In genomic region chr11:9573775-9574555, GRCh38 we compare ENCODE assay signal across 8 cellular contexts. TPM values are rescaled to one million over a fixed set of nuclear protein-coding genes. Genes with fewer than 3 reads are reported as not detected.
DNase-seq lines count a peak whose midpoint lies in the region; ATAC-seq, FAIRE-seq and TF ChIP-seq lines count a peak whose summit lies in the region.

No MANE protein-coding gene starts in this region.

- DNase-seq in A549 (ENCODE audit: low read depth in 1 of 2, low spot score in 1 of 2): peak in 1 of 2 experiments; percentile 32
- DNase-seq in GM12865 (ENCODE audit: low read depth): peak; percentile 56
- DNase-seq in fibroblast of mammary gland (ENCODE audit: low read depth): no peak
- peak in 3 of 5 donors; percentile 52 to 66 (median 63) for DNase-seq in ovary
- no peak for DNase-seq in 8988T

- H3K27ac ChIP-seq in A549: peak overlapping the region; percentile 93 to 95
- H3K27ac ChIP-seq in VCaP: peak overlapping the region; percentile 92
- H3K27ac ChIP-seq in ovary: peak overlapping the region; percentile 94 to 98

- TF ChIP-seq POLR2A in A549 (IDR thresholded peaks at IDR 0.05; ENCODE audit: low read length) (no peak; the same call in 1 of the 2 replicates), ovary (IDR thresholded peaks at IDR 0.05) (peak; percentile 55)

- 2% methylated on average over 28 of the region's 114 CpGs for WGBS in A549 (ENCODE audit: missing lambda C conversion rate)
- whole genome bisulfite sequencing in ovary, 3 donors: 0 to 1% (median 0%) methylated on average over 45 to 114 of the region's 114 CpGs

- no peaks in the 10 kb centered on the region for H3K27me3 ChIP-seq in ovary

- no peak for FAIRE-seq in A549 (lab: Jason Lieb, UNC)

- TF ChIP-seq RAD21 in A549 (conservative IDR thresholded peaks at IDR 0.05 in 1 of 2, IDR thresholded peaks at IDR 0.05 in 1 of 2): no peak

- POLR2A ChIA-PET in A549 (lab: Yijun Ruan, JAX): interaction anchor here (0.9 to 3.7 kb wide), 8 partner anchors 10 to 731 kb away, joined by 3 to 46 read pairs (median 6); partner anchors contain the start of genes ADM, SWAP70 and ZNF143

- CTCF ChIA-PET in A549 (lab: Yijun Ruan, JAX): interaction anchor here (0.8 to 1.7 kb wide), 7 partner anchors 14 to 174 kb away, joined by 4 to 10 read pairs (median 5); no protein-coding TSS in a partner anchor

- ATAC-seq in A549 (peak in 1 of 2 experiments; percentile 39; a peak in 3 of 6 replicates), HG02973 (IDR thresholded peaks at IDR 0.05; ENCODE audit: unreplicated experiment) (peak; percentile 8), GM18520 (IDR thresholded peaks at IDR 0.05; ENCODE audit: unreplicated experiment) (no peak)

- H3K4me3 ChIP-seq in A549 (peak overlapping the region; percentile 89), GM12865 (ENCODE audit: low read depth, low read length) (peak overlapping the region; percentile 97), fibroblast of mammary gland (ENCODE audit: control insufficient read depth, low read depth, low read length) (peak overlapping the region; percentile 73), ovary (peak overlapping the region; percentile 80)

- H3K9me3 ChIP-seq in A549 (no peaks in the 10 kb centered on the region), ovary (no peaks in the 10 kb centered on the region)

- H3K36me3 ChIP-seq in ovary: no peaks in the 10 kb centered on the region

- intact Hi-C loops in ovary (cut with DNase I): loop anchor here in 2 of 4 donors (2.0 to 5.0 kb wide), 2 partner anchors 38 to 113 kb away; partner anchors contain the start of gene ZNF143 (in 1 of the 2)

- TF ChIP-seq CTCF in A549 (IDR thresholded peaks at IDR 0.05) (no peak), GM12865 (IDR thresholded peaks at IDR 0.05; ENCODE audit: insufficient read depth, low read depth, low read length, missing control alignments) (no peak), VCaP (conservative IDR thresholded peaks at IDR 0.05) (no peak), fibroblast of mammary gland (conservative IDR thresholded peaks at IDR 0.05; ENCODE audit: control insufficient read depth, insufficient read depth, low read depth, low read length) (no peak), ovary (IDR thresholded peaks at IDR 0.05) (peak in 2 of 3 donors; percentile 15 to 27)

- H3K4me2 ChIP-seq in A549: peak overlapping the region; percentile 83

- H3K4me1 ChIP-seq in A549 (peaks cover 50% of the 10 kb centered on the region), ovary (ENCODE audit: insufficient read depth) (peaks cover 1% of the 10 kb centered on the region)

- TF ChIP-seq EP300 in A549 (IDR thresholded peaks at IDR 0.05) (no peak), ovary (IDR thresholded peaks at IDR 0.05) (no peak)

TF ChIP-seq in A549, 52 proteins besides CTCF, POLR2A, EP300 and RAD21:
- TF ChIP-seq, protein P1, sequence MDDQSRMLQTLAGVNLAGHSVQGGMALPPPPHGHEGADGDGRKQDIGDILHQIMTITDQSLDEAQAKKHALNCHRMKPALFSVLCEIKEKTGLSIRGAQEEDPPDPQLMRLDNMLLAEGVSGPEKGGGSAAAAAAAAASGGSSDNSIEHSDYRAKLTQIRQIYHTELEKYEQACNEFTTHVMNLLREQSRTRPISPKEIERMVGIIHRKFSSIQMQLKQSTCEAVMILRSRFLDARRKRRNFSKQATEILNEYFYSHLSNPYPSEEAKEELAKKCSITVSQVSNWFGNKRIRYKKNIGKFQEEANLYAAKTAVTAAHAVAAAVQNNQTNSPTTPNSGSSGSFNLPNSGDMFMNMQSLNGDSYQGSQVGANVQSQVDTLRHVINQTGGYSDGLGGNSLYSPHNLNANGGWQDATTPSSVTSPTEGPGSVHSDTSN (IDR thresholded peaks at IDR 0.05): no peak
- TF ChIP-seq MYC (IDR thresholded peaks at IDR 0.05; ENCODE audit: borderline replicate concordance, low read length) (peak; percentile 43; the same call in 1 of the 2 replicates), POLR2AphosphoS2 (conservative IDR thresholded peaks at IDR 0.05; ENCODE audit: low read length) (no peak), RNF2 (IDR thresholded peaks at IDR 0.05; ENCODE audit: borderline replicate concordance, low read depth) (no peak), BHLHE40 (IDR thresholded peaks at IDR 0.05; ENCODE audit: low read depth, low read length) (no peak), KDM5A (IDR thresholded peaks at IDR 0.05) (no peak), PHF8 (IDR thresholded peaks at IDR 0.05; ENCODE audit: borderline replicate concordance, low read depth) (peak; percentile 44; the same call in 1 of the 2 replicates), CBX8 (IDR thresholded peaks at IDR 0.05) (no peak)

RNA-seq across cellular contexts. Expression of gene WEE1, which starts 0.5 kb away (rescaled TPM):
- polyA plus RNA-seq in A549 (2011; rRNA removed): 32.8 and 41.3 TPM in 2 replicates
- 13.2 and 15.5 TPM in 2 replicates for polyA plus RNA-seq in A549 (2012; cell fraction: cytosol; rRNA removed)
- 24.6 and 34.6 TPM in 2 replicates for polyA plus RNA-seq in A549 (2012; cell fraction: nucleus; rRNA removed)
- 18.6 to 19.5 TPM (median 18.6 TPM) in 3 replicates for polyA plus RNA-seq in A549 (2017; fragmentation: RNase III; extraction: RNeasy Plus Mini Kit Qiagen cat#74134 plus additional on column Dnase treatment)
- 20.2 and 32.0 TPM in 2 replicates for polyA minus RNA-seq in A549 (2011; rRNA and poly(A)+ RNA removed)
- total RNA-seq in ovary: 10 to 100 TPM; 10.5 to 55.4 (median 21.6) TPM
- 10 to 100 TPM; 10.6 to 27.4 TPM for polyA plus RNA-seq in ovary

Comparison
In these comparisons a context has a peak if more than half of its experiments do, and no peak if none do; other contexts are left out.
1. DNase-seq: peak in GM12865 (single experiment) and ovary (3 of 5); none in fibroblast of mammary gland (single experiment) and 8988T (single experiment).
2. CTCF ChIP-seq: peak in ovary (2 of 3); none in A549 (single experiment), GM12865 (single experiment), VCaP (single experiment) and fibroblast of mammary gland (single experiment).
3. Peak in every context shown above with its lines, with median percentiles within 50 percentile points of each other: H3K27ac ChIP-seq and H3K4me3 ChIP-seq.